In the genomic region with DNA sequence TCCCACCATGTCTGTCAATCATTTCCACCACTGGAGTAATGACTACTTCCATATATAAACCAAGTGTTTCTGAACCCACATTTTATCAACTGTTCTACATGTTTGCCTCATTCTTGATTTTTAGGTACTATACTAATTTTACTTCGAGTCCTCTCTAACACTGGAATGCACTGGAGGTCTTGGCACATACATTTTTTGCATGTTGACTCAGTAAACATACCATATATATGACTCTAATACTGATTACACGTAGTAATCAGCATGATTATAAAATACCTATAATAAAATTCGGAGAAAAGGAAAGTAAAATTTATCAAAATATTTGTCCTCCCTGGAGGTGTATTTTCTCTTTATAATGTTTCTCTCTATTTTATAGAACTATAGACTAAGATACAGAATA, we compare ENCODE assay signal across 18 cellular contexts.
DNase-seq lines count a peak whose midpoint lies in the region; ATAC-seq and TF ChIP-seq lines count a peak whose summit lies in the region.
"Had no signal": no experiment of that assay in that cellular context is flagged by ENCODE, and none has a peak within 500 bp of the region (broad histone marks: within the 10 kb centered on the region; RNA-seq: fewer than 3 reads in every experiment).

No MANE protein-coding gene starts in this region.

- intact Hi-C loops in PC-3 (cut with micrococcal nuclease): no loop called here
- intact Hi-C loops in cardiac septum (cut with DNase I): no loop called here

- H3K9me2 ChIP-seq in PC-3 (replicated peaks; ENCODE audit: low read length): no peaks in the 10 kb centered on the region

- POLR2A ChIA-PET in PC-3 (lab: Charles Lee; ENCODE audit: unreplicated experiment): no interaction called here

- 0 out of 2 replicates have a peak overlapping the region, but pooled peaks have one; percentile 6 for H2AFZ ChIP-seq in PC-3 (ENCODE audit: low read length)
- H2AFZ ChIP-seq: GM23248 had no signal

- H3K9me3 ChIP-seq in PC-3 (ENCODE audit: low read length) (peaks cover 3% of the 10 kb centered on the region; the same call in 1 of the 2 replicates), tibial nerve (peaks cover 0 to 16% (median 0%) of the 10 kb centered on the region in 4 donors)

- in situ Hi-C loops in brain microvascular endothelial cell (cut with HindIII; ENCODE audit: low pct_ligation_motif_present, low sequenced_read_pairs): no loop called here

- H3K4me3 ChIP-seq in PC-3 (ENCODE audit: low read length) (peak overlapping the region; percentile 21; the same call in 1 of the 2 replicates), brain microvascular endothelial cell (ENCODE audit: low read depth, low read length) (no peak overlapping the region), tibial nerve (no peak overlapping the region)
- H3K4me3 ChIP-seq: BLaER1, GM23248 had no signal

- TF ChIP-seq CTCF in PC-3 (conservative IDR thresholded peaks at IDR 0.05; ENCODE audit: low read depth, low read length): no peak
- TF ChIP-seq CTCF in brain microvascular endothelial cell (IDR thresholded peaks at IDR 0.05; ENCODE audit: low read depth, low read length, missing control alignments): no peak
- no peak for TF ChIP-seq CTCF in tibial nerve (IDR thresholded peaks at IDR 0.05)
- TF ChIP-seq CTCF in foreskin keratinocyte (conservative IDR thresholded peaks at IDR 0.05): no peak

- peak overlapping the region; percentile 48 for H3K4me2 ChIP-seq in PC-3 (ENCODE audit: low read length)
- H3K4me2 ChIP-seq: BLaER1 had no signal

- H3K27ac ChIP-seq in PC-3 (ENCODE audit: low read length) (no peak overlapping the region), brain microvascular endothelial cell (no peak overlapping the region), tibial nerve (no peak overlapping the region), foreskin keratinocyte (no peak overlapping the region)
- H3K27ac ChIP-seq: 22Rv1, BLaER1, C4-2B, GM23248 had no signal

- no peaks in the 10 kb centered on the region for H4K20me1 ChIP-seq in PC-3 (ENCODE audit: low read length)
- H4K20me1 ChIP-seq: BLaER1 had no signal

- TF ChIP-seq POLR2A in tibial nerve (IDR thresholded peaks at IDR 0.05): no peak

- no peak for TF ChIP-seq EP300 in tibial nerve (IDR thresholded peaks at IDR 0.05)

- peak; percentile 14 for DNase-seq in EH (ENCODE audit: low read depth)
- peak; percentile 67 for DNase-seq in PC-3
- DNase-seq in brain microvascular endothelial cell: peak; percentile 14
- no peak for DNase-seq in cardiac septum (ENCODE audit: low spot score)
- DNase-seq in tibial nerve (ENCODE audit: low spot score in 2 of 2): no peak
- DNase-seq in foreskin keratinocyte: no peak
- DNase-seq: Caco-2; CD4-positive, CD25-positive, alpha-beta regulatory T cell; CD8-positive, alpha-beta T cell; DMS153; DND-41; EL; GM23248; H7; HCEC 1CT had no signal

- WGBS in tibial nerve, 2 donors: 72 to 82% methylated on average over 3 of the region's 3 CpGs

- no TSS peak for BruUV-seq in PC-3 (replicated peaks; lab: Mats Ljungman, UMichigan)

- H3K27me3 ChIP-seq in PC-3 (ENCODE audit: low read length) (no peaks in the 10 kb centered on the region), brain microvascular endothelial cell (replicated peaks) (no peaks in the 10 kb centered on the region), tibial nerve (no peaks in the 10 kb centered on the region), foreskin keratinocyte (no peaks in the 10 kb centered on the region)
- H3K27me3 ChIP-seq: BLaER1 had no signal

- H3K79me2 ChIP-seq in PC-3 (ENCODE audit: low read length): no peaks in the 10 kb centered on the region

- CTCF ChIA-PET in PC-3 (lab: Charles Lee): no interaction called here

- H3K9ac ChIP-seq in PC-3 (ENCODE audit: low read length): no peak overlapping the region
- H3K9ac ChIP-seq: BLaER1, GM23248 had no signal

- H3F3A ChIP-seq in PC-3 (ENCODE audit: low read length, unreplicated experiment): no peaks in the 10 kb centered on the region

- no peaks in the 10 kb centered on the region for H3K36me3 ChIP-seq in PC-3 (ENCODE audit: low read depth, low read length)
- H3K36me3 ChIP-seq in brain microvascular endothelial cell (replicated peaks): no peaks in the 10 kb centered on the region
- H3K36me3 ChIP-seq in tibial nerve: no peaks in the 10 kb centered on the region
- H3K36me3 ChIP-seq: BLaER1 had no signal

- ATAC-seq in PC-3: peak; percentile 79
- no peak for ATAC-seq in foreskin keratinocyte
- ATAC-seq: CD8-positive, alpha-beta T cell had no signal

- H3K4me1 ChIP-seq in PC-3 (ENCODE audit: insufficient read depth, low read length): peaks cover 21% of the 10 kb centered on the region
- no peaks in the 10 kb centered on the region for H3K4me1 ChIP-seq in tibial nerve
- H3K4me1 ChIP-seq in foreskin keratinocyte: no peaks in the 10 kb centered on the region
- H3K4me1 ChIP-seq: BLaER1, Caco-2 had no signal

Comparison
In these comparisons a context has a peak if more than half of its experiments do, and no peak if none do; other contexts are left out.
1. DNase-seq: peak in EH (single experiment), PC-3 (single experiment) and brain microvascular endothelial cell (single experiment); none in cardiac septum (single experiment), tibial nerve (0 of 2) and foreskin keratinocyte (0 of 2).